In the genomic region with DNA sequence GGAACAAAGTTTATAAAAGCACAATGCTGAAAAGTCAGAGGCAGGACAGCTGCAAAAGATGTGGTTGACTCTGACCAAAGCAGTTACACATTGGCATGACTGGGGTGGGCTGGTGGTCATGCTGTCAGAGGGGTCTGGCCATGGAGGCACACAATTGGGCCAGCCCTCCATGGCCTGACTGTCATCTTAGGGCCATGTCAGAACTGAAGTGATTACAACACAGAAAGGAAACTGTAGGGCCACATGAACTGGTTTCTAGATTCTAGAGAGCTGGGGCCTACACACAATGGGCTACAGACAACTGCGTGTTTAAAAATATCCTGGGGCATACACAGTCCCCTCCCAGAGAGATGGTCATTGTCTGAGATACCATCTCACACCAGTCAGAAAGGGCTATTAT, we compare ENCODE assay signal across 30 cellular contexts.
"Had no signal": no experiment of that assay in that cellular context is flagged by ENCODE, and none has a peak within 500 bp of the region (broad histone marks: within the 10 kb centered on the region; RNA-seq: fewer than 3 reads in every experiment).

No MANE protein-coding gene starts in this region.

- H3K4me3 ChIP-seq: PC-9, SJCRH30, SK-N-MC had no signal

- H3K27me3 ChIP-seq: SJCRH30 had no signal

- FAIRE-seq: RCC 7860 had no signal

- H3K4me1 ChIP-seq: SJCRH30 had no signal

- H2AFZ ChIP-seq: PC-9 had no signal

- H3K36me3 ChIP-seq: SJCRH30 had no signal

- H3K9ac ChIP-seq: KMS-11 had no signal

- ATAC-seq: Panc1, Right ventricle myocardium inferior, SK-N-SH treated with all-trans-retinoic acid at 6 μM for 48 hours had no signal

- H3K27ac ChIP-seq: KMS-11, PC-9, RWPE1, SJCRH30, SK-N-MC had no signal

- H3K9me3 ChIP-seq: SJCRH30 had no signal

- DNase-seq: Karpas-422, MM.1S, MV-4-11, NCI-H1092, NCI-H1105, NCI-H1417 treated with DMSO at 0.1 percent for 48 hours, NCI-H1436 treated with DMSO at 0.1 percent for 48 hours, NCI-H1694 treated with DMSO at 0.1 percent for 48 hours, NCI-H187 treated with DMSO at 0.1 percent for 48 hours, NCI-H2029, NCI-H2081, NCI-H2171 treated with DMSO at 0.1 percent for 48 hours, NCI-H2227 treated with DMSO at 0.1 percent for 48 hours, NCI-H345, NCI-H446, NCI-H510A treated with DMSO at 0.1 percent for 48 hours, NCI-H524 treated with DMSO at 0.1 percent for 48 hours, NCI-H526 treated with DMSO at 0.1 percent for 48 hours, NCI-H82, PC-9, SHP77, SIG-M5, SJCRH30 had no signal

- H3K4me2 ChIP-seq: KMS-11, PC-9 had no signal
